Comparison of ENCODE assay signal across 26 cellular contexts in the genomic region with DNA sequence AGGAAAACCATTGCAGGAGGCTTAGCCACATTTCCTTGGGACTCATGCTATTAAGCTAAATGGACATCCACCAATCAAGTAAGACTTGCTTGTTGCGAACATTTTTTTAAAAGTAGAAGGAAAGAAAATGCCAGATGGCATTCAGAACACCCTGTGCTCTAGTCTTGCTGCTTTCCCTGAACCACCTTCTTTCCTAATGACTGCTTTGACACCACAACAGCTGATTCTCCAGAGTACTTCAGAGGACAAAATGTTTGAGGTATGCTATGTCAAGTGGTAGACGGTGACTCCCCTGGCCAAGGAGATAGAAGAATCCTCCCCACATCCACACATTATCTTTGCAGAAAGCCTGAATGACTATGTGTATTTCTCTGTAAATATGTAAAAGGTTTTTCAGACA.
"Had no signal": no experiment of that assay in that cellular context is flagged by ENCODE, and none has a peak within 500 bp of the region (broad histone marks: within the 10 kb centered on the region; RNA-seq: fewer than 3 reads in every experiment).

No MANE protein-coding gene starts in this region.

- H3K4me1 Mint-ChIP-seq: naive B cell; stimulated activated memory B cell treated with anti-CD40 and anti-IgM and Interleukin-4, amounts not matched to agents 10 μg/mL and 1 μg/mL and 100 μg/mL, for 72 hours; stimulated activated naive CD8-positive, alpha-beta T cell treated with anti-CD3 and anti-CD28 coated beads, Interleukin-15, amount 100 ng/mL, for 72 hours had no signal

- H3K4me3 Mint-ChIP-seq: activated CD4-positive, alpha-beta memory T cell treated with anti-CD3 and anti-CD28 coated beads for 36 hours; activated T-cell treated with anti-CD3 and anti-CD28 coated beads, Interleukin-2, amount 50 U/mL, for 24 hours; naive B cell; stimulated activated memory B cell treated with anti-CD40 and anti-IgM and Interleukin-4, amounts not matched to agents 10 μg/mL and 1 μg/mL and 100 μg/mL, for 72 hours; stimulated activated naive CD8-positive, alpha-beta T cell treated with anti-CD3 and anti-CD28 coated beads, Interleukin-15, amount 100 ng/mL, for 72 hours; T-helper 1 cell treated with Interleukin-12 subunit alpha and Interleukin-12 subunit beta and Interleukin-4 antibody, amounts not matched to agents 30 μg/mL and 1 μg/mL, for 36 hours had no signal

- H3K27me3 Mint-ChIP-seq: activated CD4-positive, alpha-beta memory T cell treated with anti-CD3 and anti-CD28 coated beads for 36 hours; naive B cell; progenitor cell of endocrine pancreas had no signal

- DNase-seq: activated CD4-positive, alpha-beta memory T cell treated with anti-CD3 and anti-CD28 coated beads for 36 hours; activated CD4-positive, alpha-beta T cell treated with anti-CD3 and anti-CD28 coated beads for 48 hours; activated CD8-positive, alpha-beta memory T cell treated with anti-CD3 and anti-CD28 coated beads, Interleukin-2, amount 50 U/mL, for 48 hours; activated gamma-delta T cell treated with Interleukin-2 at 50 U/mL for 16 hours; activated naive CD4-positive, alpha-beta T cell treated with anti-CD3 and anti-CD28 coated beads, Interleukin-2, amount 50 U/mL, for 16 hours; activated T-cell treated with anti-CD3 and anti-CD28 coated beads, Interleukin-2, amount 50 U/mL, for 24 hours; amniotic stem cell; brain microvascular endothelial cell; foreskin fibroblast; heart right ventricle; lower lobe of right lung; mesenchymal stem cell; naive B cell; nephron progenitor cell; sigmoid colon; stimulated activated CD4-positive, alpha-beta T cell treated with anti-CD3 and anti-CD28 coated beads, Interleukin-1b, Interleukin-23, amount 100 ng/mL, for 48 hours; stimulated activated CD4-positive, alpha-beta T cell treated with anti-CD3 and anti-CD28 coated beads, Interleukin-4, amount 100 ng/mL, for 4 hours; stimulated activated CD8-positive, alpha-beta memory T cell treated with anti-CD3 and anti-CD28 coated beads, Interleukin-4, amount 100 ng/mL, for 48 hours; stimulated activated naive CD8-positive, alpha-beta T cell treated with anti-CD3 and anti-CD28 coated beads, Interleukin-15, amount 100 ng/mL, for 72 hours; substantia nigra; T-helper 9 cell; thyroid gland; upper lobe of left lung had no signal

- H3K9me3 Mint-ChIP-seq: activated CD4-positive, alpha-beta memory T cell treated with anti-CD3 and anti-CD28 coated beads for 36 hours; activated T-cell treated with anti-CD3 and anti-CD28 coated beads, Interleukin-2, amount 50 U/mL, for 24 hours; nephron progenitor cell; stimulated activated memory B cell treated with anti-CD40 and anti-IgM and Interleukin-4, amounts not matched to agents 10 μg/mL and 1 μg/mL and 100 μg/mL, for 72 hours; stimulated activated naive CD8-positive, alpha-beta T cell treated with anti-CD3 and anti-CD28 coated beads, Interleukin-15, amount 100 ng/mL, for 72 hours; T-helper 1 cell treated with Interleukin-12 subunit alpha and Interleukin-12 subunit beta and Interleukin-4 antibody, amounts not matched to agents 30 μg/mL and 1 μg/mL, for 36 hours had no signal

- H3K36me3 Mint-ChIP-seq: activated CD4-positive, alpha-beta memory T cell treated with anti-CD3 and anti-CD28 coated beads for 36 hours; naive B cell; stimulated activated memory B cell treated with anti-CD40 and anti-IgM and Interleukin-4, amounts not matched to agents 10 μg/mL and 1 μg/mL and 100 μg/mL, for 72 hours had no signal

- H3K27ac Mint-ChIP-seq: activated CD4-positive, alpha-beta memory T cell treated with anti-CD3 and anti-CD28 coated beads for 36 hours; activated T-cell treated with anti-CD3 and anti-CD28 coated beads, Interleukin-2, amount 50 U/mL, for 24 hours; naive B cell; nephron progenitor cell; progenitor cell of endocrine pancreas; stimulated activated memory B cell treated with anti-CD40 and anti-IgM and Interleukin-4, amounts not matched to agents 10 μg/mL and 1 μg/mL and 100 μg/mL, for 72 hours; T-helper 1 cell treated with Interleukin-12 subunit alpha and Interleukin-12 subunit beta and Interleukin-4 antibody, amounts not matched to agents 30 μg/mL and 1 μg/mL, for 36 hours had no signal
